1 cellular context compared by ENCODE assay signal in genomic region chr12:389138-390096, GRCh38.
TF ChIP-seq lines count a peak whose summit lies in the region.

KDM5A (minus strand) TSS chr12:389320; CDS start chr12:389091, 229 bp downstream.

TF ChIP-seq in HepG2, 621 proteins besides CTCF, POLR2A, EP300 and RAD21 (continued from another document and continues in another):
- peak; percentile 70 for TF ChIP-seq PATZ1 (CRISPR knock-in tag; IDR thresholded peaks at IDR 0.05)
- no peak for TF ChIP-seq RBM22 (optimal IDR thresholded peaks at IDR 0.05; ENCODE audit: low read length)
- TF ChIP-seq ZNF720 (CRISPR knock-in tag; IDR thresholded peaks at IDR 0.05), result no peak
- no peak for TF ChIP-seq NFE2 (CRISPR knock-in tag; IDR thresholded peaks at IDR 0.05)
- TF ChIP-seq RELA (CRISPR knock-in tag; IDR thresholded peaks at IDR 0.05), result no peak
- TF ChIP-seq NR3C1 (CRISPR knock-in tag; IDR thresholded peaks at IDR 0.05), result no peak
- no peak for TF ChIP-seq ZNF230 (CRISPR knock-in tag; IDR thresholded peaks at IDR 0.05)
- no peak for TF ChIP-seq HMG20A (CRISPR knock-in tag; IDR thresholded peaks at IDR 0.05; ENCODE audit: borderline replicate concordance)
- no peak; the same call in 1 of the 2 replicates for TF ChIP-seq ZZZ3 (CRISPR knock-in tag; IDR thresholded peaks at IDR 0.05; ENCODE audit: borderline replicate concordance)
- peak; percentile 97; the same call in 1 of the 2 replicates for TF ChIP-seq SIN3A (IDR thresholded peaks at IDR 0.05; ENCODE audit: borderline replicate concordance, low read depth, low read length)
- TF ChIP-seq POGK (CRISPR knock-in tag; conservative IDR thresholded peaks at IDR 0.05), result peak; percentile 66; the same call in 1 of the 2 replicates
- TF ChIP-seq ZNF841 (CRISPR knock-in tag; IDR thresholded peaks at IDR 0.05; ENCODE audit: borderline replicate concordance), result no peak
- no peak for TF ChIP-seq SRSF4 (IDR thresholded peaks at IDR 0.05; ENCODE audit: low read depth, low read length, poor library complexity, severe bottlenecking)
- TF ChIP-seq ZNF879 (CRISPR knock-in tag; IDR thresholded peaks at IDR 0.05), result no peak
- TF ChIP-seq GRHL1 (CRISPR knock-in tag; conservative IDR thresholded peaks at IDR 0.05), result no peak
- TF ChIP-seq ZNF460 (CRISPR knock-in tag; IDR thresholded peaks at IDR 0.05; ENCODE audit: borderline replicate concordance), result no peak; the same call in 1 of the 2 replicates
- TF ChIP-seq SKIL (CRISPR knock-in tag; IDR thresholded peaks at IDR 0.05; ENCODE audit: borderline replicate concordance), result no peak
- TF ChIP-seq POLR2G (IDR thresholded peaks at IDR 0.05; ENCODE audit: low read depth, low read length), result peak; percentile 85
- TF ChIP-seq ZNF7 (CRISPR knock-in tag; IDR thresholded peaks at IDR 0.05), result no peak
- TF ChIP-seq POGZ (CRISPR knock-in tag; IDR thresholded peaks at IDR 0.05), result peak; percentile 80; the same call in 1 of the 2 replicates
- peak; percentile 80 for TF ChIP-seq RBFOX2 (IDR thresholded peaks at IDR 0.05; ENCODE audit: low read depth, low read length)
- peak; percentile 81 for TF ChIP-seq SKI (IDR thresholded peaks at IDR 0.05; ENCODE audit: partially characterized antibody)
- no peak for TF ChIP-seq FLYWCH1 (CRISPR knock-in tag; IDR thresholded peaks at IDR 0.05)
- TF ChIP-seq ZNF160 (CRISPR knock-in tag; IDR thresholded peaks at IDR 0.05), result no peak
- TF ChIP-seq ZSCAN25 (CRISPR knock-in tag; IDR thresholded peaks at IDR 0.05), result peak; percentile 89
- TF ChIP-seq ATF7 (IDR thresholded peaks at IDR 0.05), result no peak
- no peak for TF ChIP-seq ATF7 (CRISPR knock-in tag; IDR thresholded peaks at IDR 0.05)
- no peak for TF ChIP-seq HMGA1 (CRISPR knock-in tag; conservative IDR thresholded peaks at IDR 0.05)
- no peak for TF ChIP-seq EZH2 (conservative IDR thresholded peaks at IDR 0.05; ENCODE audit: low read depth, low read length)
- peak; percentile 36; the same call in 1 of the 2 replicates for TF ChIP-seq ZNF33B (CRISPR knock-in tag; IDR thresholded peaks at IDR 0.05)
- no peak for TF ChIP-seq AHDC1 (CRISPR knock-in tag; IDR thresholded peaks at IDR 0.05; ENCODE audit: borderline replicate concordance)
- no peak for TF ChIP-seq ZNF503 (CRISPR knock-in tag; IDR thresholded peaks at IDR 0.05)
- no peak for TF ChIP-seq ZNF30 (CRISPR knock-in tag; IDR thresholded peaks at IDR 0.05)
- 0 out of 2 replicates have a peak, but pooled peaks have one; percentile 46 for TF ChIP-seq E2F5 (CRISPR knock-in tag; conservative IDR thresholded peaks at IDR 0.05)
- TF ChIP-seq SNRNP70 (IDR thresholded peaks at IDR 0.05; ENCODE audit: low read depth, low read length), result no peak
- peak; percentile 89 for TF ChIP-seq SPEN (CRISPR knock-in tag; IDR thresholded peaks at IDR 0.05; ENCODE audit: low read depth)
- no peak for TF ChIP-seq HNRNPK (IDR thresholded peaks at IDR 0.05; ENCODE audit: low read depth, low read length, poor library complexity, severe bottlenecking)
- no peak for TF ChIP-seq SRSF9 (IDR thresholded peaks at IDR 0.05; ENCODE audit: borderline replicate concordance, insufficient read depth, low read depth, low read length, poor library complexity, severe bottlenecking)
- no peak for TF ChIP-seq RFX5 (IDR thresholded peaks at IDR 0.05; ENCODE audit: low read depth, low read length)
- TF ChIP-seq ZNF510 (CRISPR knock-in tag; IDR thresholded peaks at IDR 0.05; ENCODE audit: low read depth), result no peak
- no peak for TF ChIP-seq ARNT2 (CRISPR knock-in tag; IDR thresholded peaks at IDR 0.05; ENCODE audit: low read depth)
- peak; percentile 84 for TF ChIP-seq PHF8 (CRISPR knock-in tag; IDR thresholded peaks at IDR 0.05)
- TF ChIP-seq ZNF710 (CRISPR knock-in tag; IDR thresholded peaks at IDR 0.05; ENCODE audit: borderline replicate concordance), result peak; percentile 77; the same call in 1 of the 2 replicates
- no peak for TF ChIP-seq STAT5B (CRISPR knock-in tag; IDR thresholded peaks at IDR 0.05)
- TF ChIP-seq RFXANK (CRISPR knock-in tag; IDR thresholded peaks at IDR 0.05), result 0 out of 2 replicates have a peak, but pooled peaks have one; percentile 53
- TF ChIP-seq ZBTB26 (CRISPR knock-in tag; IDR thresholded peaks at IDR 0.05; ENCODE audit: borderline replicate concordance), result no peak
- TF ChIP-seq ETV5 (CRISPR knock-in tag; IDR thresholded peaks at IDR 0.05; ENCODE audit: borderline replicate concordance), result peak; percentile 95
